ENCODE assay signal across 8 cellular contexts in the genomic region with DNA sequence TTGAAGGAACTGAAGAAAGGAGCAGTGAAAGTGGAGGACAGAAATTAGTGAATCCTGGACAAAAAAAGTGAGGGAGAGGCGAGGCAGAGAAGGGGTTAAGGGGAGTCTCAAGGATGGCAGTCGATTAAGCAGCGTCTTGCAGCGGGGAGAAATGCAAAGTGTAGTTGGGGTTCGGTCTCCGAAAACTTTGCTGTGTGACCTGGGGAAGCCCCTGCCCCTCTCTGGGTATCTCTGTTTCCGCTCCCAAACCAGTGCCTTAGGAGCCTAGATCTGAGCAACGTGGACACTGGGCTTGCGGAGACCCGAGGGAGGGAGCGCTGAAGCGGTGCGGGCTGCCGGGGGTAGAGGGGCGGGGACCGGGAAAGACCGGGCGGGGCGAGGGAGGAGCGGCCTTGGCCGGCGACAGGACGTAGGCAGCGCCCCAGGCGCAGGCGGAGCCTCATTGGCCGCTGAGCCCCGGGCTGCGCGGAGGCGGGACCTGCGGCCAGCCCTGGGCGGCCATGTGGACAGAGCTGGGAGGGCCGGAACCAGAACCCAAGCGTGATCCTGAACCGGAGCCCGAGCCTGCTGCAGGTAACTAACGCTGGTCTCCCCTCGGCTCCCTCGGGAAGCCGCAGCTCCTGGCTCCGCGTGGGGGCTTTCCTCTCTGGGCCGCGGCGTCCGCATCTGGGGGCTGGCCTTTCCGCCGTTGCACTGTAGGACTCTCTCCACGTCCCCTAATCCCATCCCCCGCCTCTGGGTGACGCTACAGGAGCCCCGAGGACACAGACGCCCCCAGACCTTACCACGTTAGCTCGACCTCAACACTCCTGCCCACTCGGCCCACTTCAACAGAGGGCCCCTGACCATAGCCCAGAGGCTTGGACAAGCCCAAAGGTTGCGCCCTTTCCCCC. TPM values are rescaled to one million over a fixed set of nuclear protein-coding genes. Genes with fewer than 3 reads are reported as not detected.
DNase-seq lines count a peak whose midpoint lies in the region; ATAC-seq, FAIRE-seq and TF ChIP-seq lines count a peak whose summit lies in the region.

A gene (plus strand): TSS at position 468 of the 893 bp plus-strand sequence. CDS start 3,047 bp downstream, outside the sequence.

- H3K4me1 ChIP-seq in upper lobe of right lung, result peaks cover 8% of the 10 kb centered on the region

- H3K4me3 ChIP-seq in GM06990 (replicated peaks; ENCODE audit: low read depth, low read length) (peak within 1 kb of the TSS; percentile 75), upper lobe of right lung (peak within 1 kb of the TSS; percentile 79)

- peak; percentile 99 for ATAC-seq in upper lobe of right lung

- H3K27me3 Mint-ChIP-seq in activated naive CD8-positive, alpha-beta T cell treated with anti-CD3 and anti-CD28 coated beads for 36 hours, result peaks cover 7% of the 10 kb centered on the region

- H3K4me1 Mint-ChIP-seq in activated naive CD8-positive, alpha-beta T cell treated with anti-CD3 and anti-CD28 coated beads for 36 hours, result peaks cover 9% of the 10 kb centered on the region

- TF ChIP-seq POLR2A in H54 (IDR thresholded peaks at IDR 0.05; ENCODE audit: low read depth, low read length), result peak; percentile 47; the same call in 1 of the 2 replicates

- H3K36me3 Mint-ChIP-seq in activated naive CD8-positive, alpha-beta T cell treated with anti-CD3 and anti-CD28 coated beads for 36 hours, result peaks cover 38% of the 10 kb centered on the region

- TF ChIP-seq CTCF in GM06990 (IDR thresholded peaks at IDR 0.05; ENCODE audit: insufficient read depth, low read length, poor library complexity, severe bottlenecking) (peak; percentile 30), upper lobe of right lung (IDR thresholded peaks at IDR 0.05) (no peak)

- peak within 1 kb of the TSS; percentile 88 for H3K4me3 Mint-ChIP-seq in activated naive CD8-positive, alpha-beta T cell treated with anti-CD3 and anti-CD28 coated beads for 36 hours

- peak within 1 kb of the TSS; percentile 45 for H3K27ac ChIP-seq in upper lobe of right lung

- H3K9me3 ChIP-seq in upper lobe of right lung, result no peaks in the 10 kb centered on the region

- no peaks in the 10 kb centered on the region for H3K27me3 ChIP-seq in GM06990 (replicated peaks; ENCODE audit: control insufficient read depth, insufficient read depth, low read length)
- no peaks in the 10 kb centered on the region for H3K27me3 ChIP-seq in upper lobe of right lung

- FAIRE-seq in H54 (lab: Jason Lieb, UNC), result peak; percentile 53

- peaks cover 9% of the 10 kb centered on the region for H3K9me3 Mint-ChIP-seq in activated naive CD8-positive, alpha-beta T cell treated with anti-CD3 and anti-CD28 coated beads for 36 hours

- DNase-seq in GM06990 (ENCODE audit: extremely low read depth, insufficient read length), result peak; percentile 91
- peak; percentile 90 for DNase-seq in H54 (ENCODE audit: insufficient read length, low spot score)
- peak; percentile 90 for DNase-seq in M059J (ENCODE audit: low read depth)
- DNase-seq in SKM-1 treated with dmso at 0.1 percent for 144 hours (lab: John Stamatoyannopoulos, UW; ENCODE audit: unreplicated experiment), result peak; percentile 83
- peak; percentile 82 for DNase-seq in activated naive CD8-positive, alpha-beta T cell treated with anti-CD3 and anti-CD28 coated beads for 36 hours
- peak; percentile 95 for DNase-seq in cardiac septum (ENCODE audit: low spot score)
- DNase-seq in pons (ENCODE audit: low spot score), result peak; percentile 74
- peak; percentile 95 for DNase-seq in upper lobe of right lung

- H3K27ac Mint-ChIP-seq in activated naive CD8-positive, alpha-beta T cell treated with anti-CD3 and anti-CD28 coated beads for 36 hours, result peak within 1 kb of the TSS; percentile 84

- intact Hi-C loops in cardiac septum (cut with DNase I) (no loop called here), upper lobe of right lung (cut with DNase I) (no loop called here)

- H3K36me3 ChIP-seq in GM06990 (ENCODE audit: control insufficient read depth, insufficient read depth, low read length) (peaks cover 2% of the 10 kb centered on the region), upper lobe of right lung (peaks cover 11% of the 10 kb centered on the region)

RNA-seq across cellular contexts. Expression of the gene that starts here (rescaled TPM):
- total RNA-seq in M059J (2014; rRNA removed; shearing (Covaris generic)), result 21.9 and 34.7 TPM in 2 replicates
- total RNA-seq in activated naive CD8-positive, alpha-beta T cell treated with anti-CD3 and anti-CD28 coated beads for 36 hours, result 10 to 100 TPM; 31.8 to 35.0 TPM
- total RNA-seq in cardiac septum (21.0 TPM), upper lobe of right lung (13.7 TPM)

Comparison
In these comparisons a context has a peak if more than half of its experiments do, and no peak if none do; other contexts are left out.
1. Peak in every context shown above with its lines: DNase-seq, ATAC-seq, H3K4me3 ChIP-seq and H3K27ac ChIP-seq.